Comparison of ENCODE assay signal across 15 cellular contexts in genomic region chr13:66952507-66952906, GRCh38.
DNase-seq lines count a peak whose midpoint lies in the region; ATAC-seq and TF ChIP-seq lines count a peak whose summit lies in the region.
"Had no signal": no experiment of that assay in that cellular context is flagged by ENCODE, and none has a peak within 500 bp of the region (broad histone marks: within the 10 kb centered on the region; RNA-seq: fewer than 3 reads in every experiment).

No MANE protein-coding gene starts in this region.

- H4K91ac ChIP-seq in IMR-90 (ENCODE audit: insufficient read depth, low read depth, low read length), result no peak overlapping the region

- H4K8ac ChIP-seq in IMR-90 (ENCODE audit: low read depth in 2 of 2, low read length in 2 of 2), result no peak overlapping the region

- TF ChIP-seq CTCF in GM23338 (conservative IDR thresholded peaks at IDR 0.05; ENCODE audit: low read depth in 2 of 2) (no peak; a peak in 1 of 4 replicates), IMR-90 (conservative IDR thresholded peaks at IDR 0.05; ENCODE audit: low read depth, low read length) (no peak), endodermal cell (conservative IDR thresholded peaks at IDR 0.05) (peak; percentile 59)

- H2AK9ac ChIP-seq in IMR-90 (replicated peaks; ENCODE audit: low read depth, low read length, poor library complexity), result peak overlapping the region; percentile 28

- peak; percentile 67; the same call in 2 of the 3 replicates for ATAC-seq in GM23338
- ATAC-seq in IMR-90 (ENCODE audit: low read depth), result no peak
- ATAC-seq in stimulated activated memory B cell treated with anti-CD40 and anti-IgM and Interleukin-4, amounts not matched to agents 10 μg/mL and 1 μg/mL and 100 μg/mL, for 72 hours, result peak; percentile 27
- ATAC-seq in HG03342 (IDR thresholded peaks at IDR 0.05; ENCODE audit: unreplicated experiment), result no peak
- no peak for ATAC-seq in HG03280 (IDR thresholded peaks at IDR 0.05; ENCODE audit: unreplicated experiment)
- ATAC-seq: A549; CD8-positive, alpha-beta T cell had no signal

- no peak overlapping the region for H3K4ac ChIP-seq in IMR-90 (ENCODE audit: low read depth, low read length)

- WGBS in IMR-90 (ENCODE audit: extremely low coverage in 2 of 2, insufficient read length in 1 of 2), 2 experiments, result no CpG with 5 or more reads among the region's 4 CpGs
- 88 to 100% methylated on average over 2 to 3 of the region's 4 CpGs for WGBS in endodermal cell (ENCODE audit: insufficient coverage in 1 of 2, insufficient read length in 1 of 2), 2 experiments

- no peaks in the 10 kb centered on the region for H3K36me3 Mint-ChIP-seq in GM23338 (ENCODE audit: low read depth)
- no peaks in the 10 kb centered on the region for H3K36me3 Mint-ChIP-seq in endodermal cell (ENCODE audit: low read depth)
- H3K36me3 Mint-ChIP-seq in stimulated activated memory B cell treated with anti-CD40 and anti-IgM and Interleukin-4, amounts not matched to agents 10 μg/mL and 1 μg/mL and 100 μg/mL, for 72 hours, result no peaks in the 10 kb centered on the region
- H3K36me3 Mint-ChIP-seq: CD14-positive monocyte; CD8-positive, alpha-beta T cell; IgD-negative memory B cell had no signal

- POLR2A ChIA-PET in IMR-90 (lab: Charles Lee; ENCODE audit: unreplicated experiment), result no interaction called here

- no peaks in the 10 kb centered on the region; the same call in none of the 2 replicates for H3K9me2 ChIP-seq in GM23338 (ENCODE audit: insufficient read depth)

- H4K5ac ChIP-seq in IMR-90 (ENCODE audit: low read depth, low read length), result no peak overlapping the region

- H3K36me3 ChIP-seq in GM23338 (ENCODE audit: insufficient read depth) (no peaks in the 10 kb centered on the region), IMR-90 (ENCODE audit: control insufficient read depth, insufficient read depth, low read length) (no peaks in the 10 kb centered on the region), endodermal cell (ENCODE audit: control insufficient read depth, insufficient read depth, low read length) (no peaks in the 10 kb centered on the region)

- H3K27ac ChIP-seq in GM23338 (ENCODE audit: low read depth) (no peak overlapping the region), IMR-90 (ENCODE audit: insufficient read depth, low read length) (no peak overlapping the region), endodermal cell (ENCODE audit: low read depth, low read length) (no peak overlapping the region)
- H3K27ac ChIP-seq: A549 had no signal

- no peak overlapping the region for H3K23ac ChIP-seq in IMR-90 (ENCODE audit: low read depth, low read length)

- dilution Hi-C loops in IMR-90 (cut with HindIII; ENCODE audit: low sequenced_read_pairs, unreplicated experiment), result no loop called here

- H2BK20ac ChIP-seq in IMR-90 (ENCODE audit: low read depth, low read length), result no peak overlapping the region

- H3K4me3 ChIP-seq in GM23338 (no peak overlapping the region), IMR-90 (ENCODE audit: insufficient read depth, low read depth, low read length) (no peak overlapping the region), endodermal cell (ENCODE audit: low read length) (no peak overlapping the region)
- H3K4me3 ChIP-seq: A549 had no signal

- H4K20me1 ChIP-seq in GM23338 (replicated peaks; ENCODE audit: insufficient read depth), result no peaks in the 10 kb centered on the region
- H4K20me1 ChIP-seq in IMR-90 (ENCODE audit: insufficient read depth, low read length), result no peaks in the 10 kb centered on the region

- no peak overlapping the region for H3K18ac ChIP-seq in IMR-90 (ENCODE audit: low read depth, low read length)

- in situ Hi-C loops in IMR-90 (cut with MboI; ENCODE audit: low sequenced_read_pairs), result no loop called here

- H3K9me1 ChIP-seq in IMR-90 (ENCODE audit: insufficient read depth, low read length), result no peaks in the 10 kb centered on the region

- H3K4me3 Mint-ChIP-seq in GM23338, result no peak overlapping the region
- H3K4me3 Mint-ChIP-seq in endodermal cell, result no peak overlapping the region
- H3K4me3 Mint-ChIP-seq in stimulated activated memory B cell treated with anti-CD40 and anti-IgM and Interleukin-4, amounts not matched to agents 10 μg/mL and 1 μg/mL and 100 μg/mL, for 72 hours, result no peak overlapping the region
- H3K4me3 Mint-ChIP-seq: CD14-positive monocyte; CD8-positive, alpha-beta T cell; IgD-negative memory B cell had no signal

- H2AFZ ChIP-seq in GM23338 (no peak overlapping the region), IMR-90 (replicated peaks; ENCODE audit: low read length, poor library complexity) (no peak overlapping the region)

- H3F3A ChIP-seq in GM23338 (replicated peaks; ENCODE audit: low read depth), result no peaks in the 10 kb centered on the region

- H3K9ac ChIP-seq in IMR-90 (ENCODE audit: low read depth, low read length) (no peak overlapping the region), endodermal cell (ENCODE audit: extremely low read depth, low read length, poor library complexity, severe bottlenecking) (no peak overlapping the region)

- H3K9me3 Mint-ChIP-seq in GM23338 (no peaks in the 10 kb centered on the region), endodermal cell (no peaks in the 10 kb centered on the region)
- no peaks in the 10 kb centered on the region for H3K9me3 Mint-ChIP-seq in stimulated activated memory B cell treated with anti-CD40 and anti-IgM and Interleukin-4, amounts not matched to agents 10 μg/mL and 1 μg/mL and 100 μg/mL, for 72 hours
- H3K9me3 Mint-ChIP-seq: CD8-positive, alpha-beta T cell; IgD-negative memory B cell had no signal

- no peak overlapping the region for H2BK120ac ChIP-seq in IMR-90 (ENCODE audit: low read depth, low read length)

- H3K14ac ChIP-seq in IMR-90 (replicated peaks; ENCODE audit: low read depth, low read length), result no peak overlapping the region

- no peak overlapping the region for H3K56ac ChIP-seq in IMR-90 (ENCODE audit: extremely low read depth, insufficient read depth, low read length)

- H3K4me1 ChIP-seq in GM23338 (ENCODE audit: insufficient read depth), result peaks cover 45% of the 10 kb centered on the region
- H3K4me1 ChIP-seq in IMR-90 (ENCODE audit: control insufficient read depth, insufficient read depth, low read length), result no peaks in the 10 kb centered on the region
- no peaks in the 10 kb centered on the region for H3K4me1 ChIP-seq in endodermal cell (ENCODE audit: control insufficient read depth, insufficient read depth, low read length)

- TF ChIP-seq POLR2A in IMR-90 (IDR thresholded peaks at IDR 0.05; ENCODE audit: low read depth, low read length), result no peak

- no peaks in the 10 kb centered on the region for H3K9me3 ChIP-seq in IMR-90 (ENCODE audit: control insufficient read depth, insufficient read depth, low read length)
- no peaks in the 10 kb centered on the region for H3K9me3 ChIP-seq in endodermal cell (ENCODE audit: control insufficient read depth, low read length)
- H3K9me3 ChIP-seq: A549 had no signal

- H3K27ac Mint-ChIP-seq in GM23338, result no peak overlapping the region
- H3K27ac Mint-ChIP-seq in endodermal cell, result no peak overlapping the region
- H3K27ac Mint-ChIP-seq in stimulated activated memory B cell treated with anti-CD40 and anti-IgM and Interleukin-4, amounts not matched to agents 10 μg/mL and 1 μg/mL and 100 μg/mL, for 72 hours, result no peak overlapping the region
- H3K27ac Mint-ChIP-seq: CD14-positive monocyte; CD8-positive, alpha-beta T cell; IgD-negative memory B cell had no signal

- no peaks in the 10 kb centered on the region for H3K79me1 ChIP-seq in IMR-90 (ENCODE audit: low read depth in 1 of 2, low read length in 2 of 2)

- peak; percentile 16 for DNase-seq in GM23338 (ENCODE audit: low spot score)
- no peak for DNase-seq in IMR-90
- DNase-seq in endodermal cell, result no peak
- no peak for DNase-seq in DMS114 treated with DMSO at 0.1 percent for 48 hours (lab: John Stamatoyannopoulos, UW; ENCODE audit: unreplicated experiment)
- DNase-seq: CD8-positive, alpha-beta T cell; COR-L47; DND-41; GF-D8; KG1 had no signal

- CTCF ChIA-PET in IMR-90 (lab: Yijun Ruan, JAX), result no interaction called here

- no peaks in the 10 kb centered on the region for H3K27me3 ChIP-seq in GM23338 (ENCODE audit: insufficient read depth)
- H3K27me3 ChIP-seq in IMR-90 (ENCODE audit: control insufficient read depth, insufficient read depth, low read length), result no peaks in the 10 kb centered on the region; the same call in 1 of the 2 replicates
- H3K27me3 ChIP-seq in endodermal cell (ENCODE audit: control insufficient read depth, insufficient read depth, low read length, poor library complexity, severe bottlenecking), result no peaks in the 10 kb centered on the region

- H2BK5ac ChIP-seq in IMR-90 (ENCODE audit: low read depth, low read length, poor library complexity, severe bottlenecking), result no peak overlapping the region

- no peak overlapping the region for H2BK15ac ChIP-seq in IMR-90 (ENCODE audit: low read depth, low read length)

- no peak for TF ChIP-seq RAD21 in IMR-90 (IDR thresholded peaks at IDR 0.05; ENCODE audit: low read length)

- BruUV-seq in IMR-90 (replicated peaks; lab: Mats Ljungman, UMichigan), result no TSS peak

- H3K79me2 ChIP-seq in GM23338 (replicated peaks; ENCODE audit: insufficient read depth), result no peaks in the 10 kb centered on the region

- H3K4me2 ChIP-seq in GM23338 (no peak overlapping the region), IMR-90 (ENCODE audit: low read depth, low read length) (no peak overlapping the region)
- H3K4me2 ChIP-seq: A549 had no signal

- H3K4me1 Mint-ChIP-seq in GM23338 (peaks cover 62% of the 10 kb centered on the region), endodermal cell (peaks cover 31% of the 10 kb centered on the region)
- no peaks in the 10 kb centered on the region for H3K4me1 Mint-ChIP-seq in stimulated activated memory B cell treated with anti-CD40 and anti-IgM and Interleukin-4, amounts not matched to agents 10 μg/mL and 1 μg/mL and 100 μg/mL, for 72 hours
- H3K4me1 Mint-ChIP-seq: CD14-positive monocyte, IgD-negative memory B cell had no signal

- H3K27me3 Mint-ChIP-seq in GM23338 (ENCODE audit: insufficient read depth, low read depth, poor library complexity) (no peaks in the 10 kb centered on the region), endodermal cell (ENCODE audit: insufficient read depth) (no peaks in the 10 kb centered on the region)
- H3K27me3 Mint-ChIP-seq in stimulated activated memory B cell treated with anti-CD40 and anti-IgM and Interleukin-4, amounts not matched to agents 10 μg/mL and 1 μg/mL and 100 μg/mL, for 72 hours, result no peaks in the 10 kb centered on the region
- H3K27me3 Mint-ChIP-seq: IgD-negative memory B cell had no signal

- H2AK5ac ChIP-seq in IMR-90 (ENCODE audit: low read depth, low read length), result no peak overlapping the region

- intact Hi-C loops in IMR-90 (cut with micrococcal nuclease), result no loop called here

TF ChIP-seq in GM23338, 12 proteins besides CTCF, POLR2A, EP300 and RAD21 (continues in another document):
- no peak for TF ChIP-seq CREB1 (CRISPR knock-in tag; IDR thresholded peaks at IDR 0.05; ENCODE audit: low read depth)

TF ChIP-seq in IMR-90, 13 proteins besides CTCF, POLR2A, EP300 and RAD21 (continues in another document):
- no peak for TF ChIP-seq MAZ (IDR thresholded peaks at IDR 0.05; ENCODE audit: borderline replicate concordance, low read depth, low read length)
- TF ChIP-seq MXI1 (IDR thresholded peaks at IDR 0.05; ENCODE audit: borderline replicate concordance, low read depth, low read length), result no peak
- no peak for TF ChIP-seq RFX5 (IDR thresholded peaks at IDR 0.05; ENCODE audit: low read depth, low read length)
- TF ChIP-seq FOS (IDR thresholded peaks at IDR 0.05; ENCODE audit: low read depth, low read length), result no peak
- no peak for TF ChIP-seq SMC3 (IDR thresholded peaks at IDR 0.05; ENCODE audit: low read depth, low read length)

Comparison
In these comparisons a context has a peak if more than half of its experiments do, and no peak if none do; other contexts are left out.
1. ATAC-seq: peak in GM23338 (single experiment) and stimulated activated memory B cell treated with anti-CD40 and anti-IgM and Interleukin-4, amounts not matched to agents 10 μg/mL and 1 μg/mL and 100 μg/mL, for 72 hours (single experiment); none in IMR-90 (single experiment), HG03342 (single experiment) and HG03280 (single experiment).